19 cellular contexts compared by ENCODE assay signal in genomic region chr4:65658117-65658516, GRCh38. TPM values are rescaled to one million over a fixed set of nuclear protein-coding genes. Genes with fewer than 3 reads are reported as not detected.
"Had no signal": no experiment of that assay in that cellular context is flagged by ENCODE, and none has a peak within 500 bp of the region (broad histone marks: within the 10 kb centered on the region; RNA-seq: fewer than 3 reads in every experiment).

No MANE protein-coding gene starts in this region.

- H3K4me3 Mint-ChIP-seq: activated CD8-positive, alpha-beta memory T cell treated with anti-CD3 and anti-CD28 coated beads, Interleukin-2, amount 10 ng/mL, durations not matched to agents 7 days and 5 days; activated naive CD8-positive, alpha-beta T cell; activated T-cell treated with anti-CD3 and anti-CD28 coated beads, Interleukin-2, amount 50 U/mL, for 4 hours; natural killer cell; stimulated activated naive B cell treated with anti-CD40 and anti-IgM and Interleukin-4, amounts not matched to agents 10 μg/mL and 1 μg/mL and 100 μg/mL, for 72 hours had no signal

- DNase-seq: activated CD4-positive, alpha-beta T cell treated with anti-CD3 and anti-CD28 coated beads, Interleukin-2, amount 50 U/mL, for 4 hours; activated CD4-positive, CD25-positive, alpha-beta regulatory T cell; activated CD8-positive, alpha-beta memory T cell treated with anti-CD3 and anti-CD28 coated beads, Interleukin-2, amount 10 ng/mL, durations not matched to agents 7 days and 5 days; activated gamma-delta T cell; activated T-cell treated with anti-CD3 and anti-CD28 coated beads, Interleukin-2, amount 50 U/mL, for 4 hours; amygdala; cerebellar nuclear complex; dermis blood vessel endothelial cell; erythroblast; mammary epithelial cell; natural killer cell; occipital lobe; right lobe of liver; spleen; stimulated activated CD4-positive, alpha-beta T cell treated with anti-CD3 and anti-CD28 coated beads, Interleukin-1b, Interleukin-23, amount 100 ng/mL, for 48 hours; stimulated activated naive B cell treated with anti-CD40 and anti-IgM and Interleukin-4, amounts not matched to agents 10 μg/mL and 1 μg/mL and 100 μg/mL, for 72 hours; trophoblast cell had no signal

- H3K27me3 Mint-ChIP-seq: activated CD8-positive, alpha-beta memory T cell treated with anti-CD3 and anti-CD28 coated beads, Interleukin-2, amount 10 ng/mL, durations not matched to agents 7 days and 5 days; activated naive CD8-positive, alpha-beta T cell; stimulated activated naive B cell treated with anti-CD40 and anti-IgM and Interleukin-4, amounts not matched to agents 10 μg/mL and 1 μg/mL and 100 μg/mL, for 72 hours had no signal

- H3K4me1 Mint-ChIP-seq: activated CD8-positive, alpha-beta memory T cell treated with anti-CD3 and anti-CD28 coated beads, Interleukin-2, amount 10 ng/mL, durations not matched to agents 7 days and 5 days; natural killer cell; stimulated activated naive B cell treated with anti-CD40 and anti-IgM and Interleukin-4, amounts not matched to agents 10 μg/mL and 1 μg/mL and 100 μg/mL, for 72 hours had no signal

- H3K4me3 ChIP-seq: prostate gland, right lobe of liver, spleen had no signal

- H3K36me3 ChIP-seq: prostate gland, right lobe of liver, spleen had no signal

- ATAC-seq: activated CD8-positive, alpha-beta memory T cell treated with anti-CD3 and anti-CD28 coated beads, Interleukin-2, amount 10 ng/mL, durations not matched to agents 7 days and 5 days; activated T-cell treated with anti-CD3 and anti-CD28 coated beads, Interleukin-2, amount 50 U/mL, for 4 hours; natural killer cell; right lobe of liver; stimulated activated naive B cell treated with anti-CD40 and anti-IgM and Interleukin-4, amounts not matched to agents 10 μg/mL and 1 μg/mL and 100 μg/mL, for 72 hours had no signal

- H3K9me3 Mint-ChIP-seq: stimulated activated naive B cell treated with anti-CD40 and anti-IgM and Interleukin-4, amounts not matched to agents 10 μg/mL and 1 μg/mL and 100 μg/mL, for 72 hours had no signal

- H3K27ac Mint-ChIP-seq: activated CD8-positive, alpha-beta memory T cell treated with anti-CD3 and anti-CD28 coated beads, Interleukin-2, amount 10 ng/mL, durations not matched to agents 7 days and 5 days; activated naive CD8-positive, alpha-beta T cell; natural killer cell; stimulated activated naive B cell treated with anti-CD40 and anti-IgM and Interleukin-4, amounts not matched to agents 10 μg/mL and 1 μg/mL and 100 μg/mL, for 72 hours had no signal

- H3K4me1 ChIP-seq: prostate gland, spleen had no signal

- H3K27me3 ChIP-seq: right lobe of liver, spleen had no signal

- H3K36me3 Mint-ChIP-seq: activated CD8-positive, alpha-beta memory T cell treated with anti-CD3 and anti-CD28 coated beads, Interleukin-2, amount 10 ng/mL, durations not matched to agents 7 days and 5 days; activated naive CD8-positive, alpha-beta T cell; natural killer cell; stimulated activated naive B cell treated with anti-CD40 and anti-IgM and Interleukin-4, amounts not matched to agents 10 μg/mL and 1 μg/mL and 100 μg/mL, for 72 hours had no signal

- H3K27ac ChIP-seq: prostate gland, right lobe of liver, spleen had no signal

RNA-seq across cellular contexts. Expression of gene EPHA5, which starts 12.2 kb away (rescaled TPM):
- total RNA-seq: activated CD8-positive, alpha-beta memory T cell treated with anti-CD3 and anti-CD28 coated beads, Interleukin-2, amount 10 ng/mL, durations not matched to agents 7 days and 5 days; activated T-cell treated with anti-CD3 and anti-CD28 coated beads, Interleukin-2, amount 50 U/mL, for 4 hours; dermis blood vessel endothelial cell; mammary epithelial cell; natural killer cell; right lobe of liver had no signal
- polyA plus RNA-seq: mammary epithelial cell had no signal
